ENCODE assay signal across 29 cellular contexts in genomic region chr6:132898376-132898775, GRCh38.
"Had no signal": no experiment of that assay in that cellular context is flagged by ENCODE, and none has a peak within 500 bp of the region (broad histone marks: within the 10 kb centered on the region; RNA-seq: fewer than 3 reads in every experiment).

No MANE protein-coding gene starts in this region.

- H3K79me2 ChIP-seq: parathyroid adenoma had no signal

- H3K27me3 Mint-ChIP-seq: progenitor cell of endocrine pancreas, type B pancreatic cell had no signal

- H3K9me3 Mint-ChIP-seq: naive thymus-derived CD8-positive, alpha-beta T cell; natural killer cell treated with Interleukin-12 subunit alpha and Interleukin-12 subunit beta and Interleukin-15 and Interleukin-18, amount 100 ng/mL, for 72 hours; neural progenitor cell; stimulated activated memory B cell treated with anti-CD40 and anti-IgM and Interleukin-4, amounts not matched to agents 10 μg/mL and 1 μg/mL and 100 μg/mL, for 72 hours; stimulated activated naive CD8-positive, alpha-beta T cell treated with anti-CD3 and anti-CD28 coated beads, Interleukin-15, amount 100 ng/mL, for 72 hours; type B pancreatic cell had no signal

- DNase-seq: naive thymus-derived CD8-positive, alpha-beta T cell; occipital lobe; ovary; psoas muscle; right cardiac atrium; spleen; stimulated activated CD4-positive, alpha-beta T cell treated with anti-CD3 and anti-CD28 coated beads, Interleukin-12 subunit alpha, Interleukin-12 subunit beta, amount 100 ng/mL, for 4 hours; stimulated activated CD4-positive, alpha-beta T cell treated with anti-CD3 and anti-CD28 coated beads, Interleukin-1b, Interleukin-23, amount 100 ng/mL, for 48 hours; stimulated activated CD4-positive, alpha-beta T cell treated with anti-CD3 and anti-CD28 coated beads, Interleukin-4, amount 100 ng/mL, for 1 hour; stimulated activated CD4-positive, alpha-beta T cell treated with anti-CD3 and anti-CD28 coated beads, Interleukin-4, amount 100 ng/mL, for 4 hours; stimulated activated CD8-positive, alpha-beta memory T cell treated with anti-CD3 and anti-CD28 coated beads, Interleukin-4, amount 100 ng/mL, for 48 hours; stimulated activated naive CD4-positive, alpha-beta T cell; stimulated activated naive CD8-positive, alpha-beta T cell treated with anti-CD3 and anti-CD28 coated beads, Interleukin-15, amount 100 ng/mL, for 72 hours; stimulated activated naive CD8-positive, alpha-beta T cell treated with anti-CD3 and anti-CD28 coated beads, Interleukin-15, Interleukin-2, amounts not matched to agents 100 U/mL and 50 U/mL, for 24 hours; substantia nigra; testis; tibial artery; transverse colon; upper lobe of right lung; uterus had no signal

- H3K9ac ChIP-seq: neural progenitor cell, parathyroid adenoma had no signal

- H3K27ac Mint-ChIP-seq: naive thymus-derived CD8-positive, alpha-beta T cell; natural killer cell treated with Interleukin-12 subunit alpha and Interleukin-12 subunit beta and Interleukin-15 and Interleukin-18, amount 100 ng/mL, for 72 hours; neural progenitor cell; progenitor cell of endocrine pancreas; stimulated activated memory B cell treated with anti-CD40 and anti-IgM and Interleukin-4, amounts not matched to agents 10 μg/mL and 1 μg/mL and 100 μg/mL, for 72 hours; type B pancreatic cell had no signal

- H3K27ac ChIP-seq: neural progenitor cell, ovary, parathyroid adenoma, psoas muscle, skin epidermis, spleen, suprapubic skin, testis, tibial artery, transverse colon, upper lobe of right lung, uterus had no signal

- H3K36me3 ChIP-seq: neural progenitor cell, ovary, spleen, suprapubic skin, tibial artery, transverse colon, upper lobe of right lung, uterus had no signal

- H3K36me3 Mint-ChIP-seq: naive thymus-derived CD8-positive, alpha-beta T cell; natural killer cell treated with Interleukin-12 subunit alpha and Interleukin-12 subunit beta and Interleukin-15 and Interleukin-18, amount 100 ng/mL, for 72 hours; neural progenitor cell; stimulated activated memory B cell treated with anti-CD40 and anti-IgM and Interleukin-4, amounts not matched to agents 10 μg/mL and 1 μg/mL and 100 μg/mL, for 72 hours; type B pancreatic cell had no signal

- H3K4me3 ChIP-seq: neural progenitor cell, ovary, psoas muscle, skin epidermis, smooth muscle cell, spleen, suprapubic skin, testis, tibial artery, transverse colon, upper lobe of right lung, uterus had no signal

- ATAC-seq: naive thymus-derived CD8-positive, alpha-beta T cell; natural killer cell treated with Interleukin-12 subunit alpha and Interleukin-12 subunit beta and Interleukin-15 and Interleukin-18, amount 100 ng/mL, for 72 hours; psoas muscle; right cardiac atrium; stimulated activated memory B cell treated with anti-CD40 and anti-IgM and Interleukin-4, amounts not matched to agents 10 μg/mL and 1 μg/mL and 100 μg/mL, for 72 hours; stimulated activated naive CD8-positive, alpha-beta T cell treated with anti-CD3 and anti-CD28 coated beads, Interleukin-15, amount 100 ng/mL, for 72 hours; stimulated activated naive CD8-positive, alpha-beta T cell treated with anti-CD3 and anti-CD28 coated beads, Interleukin-15, Interleukin-2, amounts not matched to agents 100 U/mL and 50 U/mL, for 24 hours; upper lobe of right lung had no signal

- H3K9me3 ChIP-seq: ovary, psoas muscle, spleen, suprapubic skin, testis, tibial artery, transverse colon, upper lobe of right lung, uterus had no signal

- H3K4me3 Mint-ChIP-seq: naive thymus-derived CD8-positive, alpha-beta T cell; natural killer cell treated with Interleukin-12 subunit alpha and Interleukin-12 subunit beta and Interleukin-15 and Interleukin-18, amount 100 ng/mL, for 72 hours; neural progenitor cell; stimulated activated memory B cell treated with anti-CD40 and anti-IgM and Interleukin-4, amounts not matched to agents 10 μg/mL and 1 μg/mL and 100 μg/mL, for 72 hours; stimulated activated naive CD8-positive, alpha-beta T cell treated with anti-CD3 and anti-CD28 coated beads, Interleukin-15, amount 100 ng/mL, for 72 hours; type B pancreatic cell had no signal

- H3K4me1 ChIP-seq: neural progenitor cell, parathyroid adenoma, psoas muscle, spleen, suprapubic skin, testis, tibial artery, transverse colon, upper lobe of right lung, uterus had no signal

- H3K4me1 Mint-ChIP-seq: naive thymus-derived CD8-positive, alpha-beta T cell; stimulated activated memory B cell treated with anti-CD40 and anti-IgM and Interleukin-4, amounts not matched to agents 10 μg/mL and 1 μg/mL and 100 μg/mL, for 72 hours; stimulated activated naive CD8-positive, alpha-beta T cell treated with anti-CD3 and anti-CD28 coated beads, Interleukin-15, amount 100 ng/mL, for 72 hours had no signal

- H2AFZ ChIP-seq: parathyroid adenoma had no signal

- H3K4me2 ChIP-seq: neural progenitor cell, smooth muscle cell had no signal

- H3K27me3 ChIP-seq: neural progenitor cell, ovary, spleen, suprapubic skin, testis, tibial artery, transverse colon, upper lobe of right lung, uterus had no signal
